30 cellular contexts compared by ENCODE assay signal in genomic region chr17:53093386-53093785, GRCh38.
"Had no signal": no experiment of that assay in that cellular context is flagged by ENCODE, and none has a peak within 500 bp of the region (broad histone marks: within the 10 kb centered on the region; RNA-seq: fewer than 3 reads in every experiment).

No MANE protein-coding gene starts in this region.

- H3K9me3 ChIP-seq: body of pancreas, esophagus squamous epithelium had no signal

- H3K36me3 ChIP-seq: esophagus squamous epithelium, WERI-Rb-1 had no signal

- H3K4me3 Mint-ChIP-seq: activated B cell treated with CpG ODN at 0.5 μM for 24 hours; activated CD8-positive, alpha-beta T cell treated with anti-CD3 and anti-CD28 coated beads for 36 hours; activated naive CD8-positive, alpha-beta T cell; activated T-cell treated with anti-CD3 and anti-CD28 coated beads, Interleukin-2, amount 50 U/mL, for 4 hours; activated T-helper 17 cell treated with anti-CD3 and anti-CD28 coated beads, Interleukin-2, amount 50 U/mL, for 72 hours; effector memory CD8-positive, alpha-beta T cell; T-helper 17 cell; T-helper 2 cell treated with Interferon-gamma antibody and Interleukin-4, amounts not matched to agents 5 μg/mL and 100 μg/mL, for 36 hours had no signal

- H3K4me3 ChIP-seq: body of pancreas, esophagus squamous epithelium had no signal

- H3K27ac Mint-ChIP-seq: activated B cell treated with CpG ODN at 0.5 μM for 24 hours; activated CD8-positive, alpha-beta T cell treated with anti-CD3 and anti-CD28 coated beads for 36 hours; activated naive CD8-positive, alpha-beta T cell; activated T-helper 17 cell treated with anti-CD3 and anti-CD28 coated beads, Interleukin-2, amount 50 U/mL, for 72 hours; effector memory CD8-positive, alpha-beta T cell; T-helper 17 cell; T-helper 2 cell treated with Interferon-gamma antibody and Interleukin-4, amounts not matched to agents 5 μg/mL and 100 μg/mL, for 36 hours had no signal

- H3K4me1 ChIP-seq: body of pancreas, esophagus squamous epithelium had no signal

- H3K36me3 Mint-ChIP-seq: activated naive CD8-positive, alpha-beta T cell had no signal

- H3K27ac ChIP-seq: body of pancreas, esophagus squamous epithelium, WERI-Rb-1 had no signal

- H3K4me1 Mint-ChIP-seq: activated B cell treated with CpG ODN at 0.5 μM for 24 hours; activated T-helper 17 cell treated with anti-CD3 and anti-CD28 coated beads, Interleukin-2, amount 50 U/mL, for 72 hours; T-helper 17 cell had no signal

- H3K27me3 Mint-ChIP-seq: activated B cell treated with CpG ODN at 0.5 μM for 24 hours; activated CD8-positive, alpha-beta T cell treated with anti-CD3 and anti-CD28 coated beads for 36 hours; activated naive CD8-positive, alpha-beta T cell; activated T-helper 17 cell treated with anti-CD3 and anti-CD28 coated beads, Interleukin-2, amount 50 U/mL, for 72 hours; effector memory CD8-positive, alpha-beta T cell; T-helper 17 cell had no signal

- H3K27me3 ChIP-seq: body of pancreas, esophagus squamous epithelium had no signal

- ATAC-seq: activated CD4-positive, CD25-positive, alpha-beta regulatory T cell treated with anti-CD3 and anti-CD28 coated beads, Interleukin-2, amount 50 U/mL, for 24 hours; activated CD8-positive, alpha-beta T cell treated with anti-CD3 and anti-CD28 coated beads for 36 hours; activated T-cell treated with anti-CD3 and anti-CD28 coated beads, Interleukin-2, amount 50 U/mL, for 4 hours; activated T-helper 17 cell treated with anti-CD3 and anti-CD28 coated beads, Interleukin-2, amount 50 U/mL, for 72 hours; body of pancreas; effector memory CD8-positive, alpha-beta T cell; T-helper 17 cell had no signal

- DNase-seq: activated B cell treated with CpG ODN at 0.5 μM for 24 hours; activated CD4-positive, alpha-beta T cell treated with anti-CD3 and anti-CD28 coated beads for 48 hours; activated CD4-positive, alpha-beta T cell treated with anti-CD3 and anti-CD28 coated beads, Interleukin-2, amount 50 U/mL, for 1 hour; activated CD4-positive, alpha-beta T cell treated with anti-CD3 and anti-CD28 coated beads, Interleukin-2, amount 50 U/mL, for 48 hours; activated CD8-positive, alpha-beta memory T cell treated with anti-CD3 and anti-CD28 coated beads for 24 hours; activated CD8-positive, alpha-beta T cell treated with anti-CD3 and anti-CD28 coated beads for 36 hours; activated effector memory CD4-positive, alpha-beta T cell treated with Interleukin-2 at 50 U/mL for 16 hours; activated gamma-delta T cell treated with Interleukin-2 at 50 U/mL for 16 hours; activated naive CD4-positive, alpha-beta T cell treated with anti-CD3 and anti-CD28 coated beads, Interleukin-2, amount 50 U/mL, for 16 hours; activated naive CD4-positive, alpha-beta T cell treated with Interleukin-2 at 50 U/mL for 16 hours; activated T-cell treated with anti-CD3 and anti-CD28 coated beads, Interleukin-2, amount 50 U/mL, for 4 hours; amniotic stem cell; anterior cingulate cortex; body of pancreas; cortex of kidney; dermis blood vessel endothelial cell; effector CD4-positive, alpha-beta T cell; effector memory CD8-positive, alpha-beta T cell; erythroblast; esophagus squamous epithelium; foreskin melanocyte; head of caudate nucleus; T-helper 1 cell; T-helper 17 cell; T1000; WERI-Rb-1 had no signal
